Comparison of ENCODE assay signal across 9 cellular contexts in genomic region chr10:51860257-51860656, GRCh38.
DNase-seq lines count a peak whose midpoint lies in the region; ATAC-seq, FAIRE-seq and TF ChIP-seq lines count a peak whose summit lies in the region.
"Had no signal": no experiment of that assay in that cellular context is flagged by ENCODE, and none has a peak within 500 bp of the region (broad histone marks: within the 10 kb centered on the region; RNA-seq: fewer than 3 reads in every experiment).

No MANE protein-coding gene starts in this region.

- ATAC-seq in GM19324 (IDR thresholded peaks at IDR 0.05; ENCODE audit: low FRiP score, unreplicated experiment) (peak; percentile 87), HG03159 (IDR thresholded peaks at IDR 0.05; ENCODE audit: unreplicated experiment) (peak; percentile 61)

- DNase-seq in bronchial epithelial cell (ENCODE audit: low read depth) (peak; percentile 50), posterior vena cava (ENCODE audit: low spot score) (peak; percentile 66), NCI-H187 (lab: John Stamatoyannopoulos, UW) (no peak), SW 1271 (lab: John Stamatoyannopoulos, UW) (no peak), erythroblast (lab: John Stamatoyannopoulos, UW) (no peak), NCI-H1105 (lab: John Stamatoyannopoulos, UW) (no peak)
- DNase-seq: activated CD4-positive, alpha-beta T cell treated with anti-CD3 and anti-CD28 coated beads for 48 hours had no signal

- H3K27me3 ChIP-seq in bronchial epithelial cell (ENCODE audit: control insufficient read depth, insufficient read depth, low read length) = no peaks in the 10 kb centered on the region

- H3K4me3 ChIP-seq in bronchial epithelial cell (ENCODE audit: low read depth, low read length) = no peak overlapping the region

- H3K36me3 ChIP-seq in bronchial epithelial cell (ENCODE audit: control insufficient read depth, insufficient read depth, low read length) = no peaks in the 10 kb centered on the region

- TF ChIP-seq POLR2A in erythroblast (IDR thresholded peaks at IDR 0.05; ENCODE audit: low read length) = no peak

- FAIRE-seq in bronchial epithelial cell (lab: Jason Lieb, UNC) = no peak

- TF ChIP-seq CTCF in bronchial epithelial cell (IDR thresholded peaks at IDR 0.05; ENCODE audit: insufficient read depth, low read length, severe bottlenecking) = no peak

- intact Hi-C loops in posterior vena cava (cut with DNase I) = no loop called here

Comparison
In these comparisons a context has a peak if more than half of its experiments do, and no peak if none do; other contexts are left out.
1. DNase-seq: peak in bronchial epithelial cell (single experiment) and posterior vena cava (single experiment); none in NCI-H187 (0 of 2), SW 1271 (0 of 2), erythroblast (0 of 2) and NCI-H1105 (single experiment).